ENCODE assay signal across 14 cellular contexts in genomic region chr19:58552655-58553054, GRCh38. TPM values are rescaled to one million over a fixed set of nuclear protein-coding genes. Genes with fewer than 3 reads are reported as not detected.
DNase-seq lines count a peak whose midpoint lies in the region; ATAC-seq, FAIRE-seq and TF ChIP-seq lines count a peak whose summit lies in the region.
"Had no signal": no experiment of that assay in that cellular context is flagged by ENCODE, and none has a peak within 500 bp of the region (broad histone marks: within the 10 kb centered on the region; RNA-seq: fewer than 3 reads in every experiment).

No MANE protein-coding gene starts in this region.

- no peak for ATAC-seq in HG03469 (IDR thresholded peaks at IDR 0.05; ENCODE audit: unreplicated experiment)

- TF ChIP-seq POLR2A in GM12892 (IDR thresholded peaks at IDR 0.05; ENCODE audit: low read depth, low read length): no peak

- H3K27ac Mint-ChIP-seq in CD14-positive monocyte: peak overlapping the region in 4 of 7 donors; percentile 18 to 71 (median 30)
- H3K27ac Mint-ChIP-seq in Caco-2 (ENCODE audit: unreplicated experiment): peak overlapping the region; percentile 5
- H3K27ac Mint-ChIP-seq in activated CD4-positive, alpha-beta memory T cell treated with anti-CD3 and anti-CD28 coated beads for 36 hours: peak overlapping the region; percentile 23
- peak overlapping the region; percentile 35 to 82 (median 67) for H3K27ac Mint-ChIP-seq in immature natural killer cell

- BruUV-seq in Caco-2 (replicated peaks; lab: Mats Ljungman, UMichigan): no TSS peak

- H3K4me1 Mint-ChIP-seq in CD14-positive monocyte: peaks cover 42% of the 10 kb centered on the region
- H3K4me1 Mint-ChIP-seq in Caco-2 (ENCODE audit: low read depth, unreplicated experiment): peaks cover 29% of the 10 kb centered on the region
- peaks cover 49% of the 10 kb centered on the region for H3K4me1 Mint-ChIP-seq in activated CD4-positive, alpha-beta memory T cell treated with anti-CD3 and anti-CD28 coated beads for 36 hours (ENCODE audit: low read depth)
- H3K4me1 Mint-ChIP-seq in immature natural killer cell: peaks cover 46% of the 10 kb centered on the region in 2 donors

- intact Hi-C loops in CD14-positive monocyte (cut with micrococcal nuclease) (no loop called here), Caco-2 (cut with micrococcal nuclease; ENCODE audit: unreplicated experiment) (no loop called here)
- intact Hi-C loops in activated CD4-positive, alpha-beta memory T cell treated with anti-CD3 and anti-CD28 coated beads for 36 hours (cut with micrococcal nuclease): no loop called here

- TF ChIP-seq CTCF in CD14-positive monocyte (IDR thresholded peaks at IDR 0.05) (no peak), Caco-2 (IDR thresholded peaks at IDR 0.05; ENCODE audit: insufficient read depth in 1 of 2, low read depth in 1 of 2, low read length in 1 of 2, severe bottlenecking in 1 of 2, unreplicated experiment in 1 of 2) (no peak)

- no peaks in the 10 kb centered on the region for H3K9me3 ChIP-seq in Caco-2
- H3K9me3 ChIP-seq: BLaER1, right atrium auricular region, thyroid gland had no signal

- no peak overlapping the region for H3K4me3 ChIP-seq in Caco-2 (ENCODE audit: low read depth, low read length)
- H3K4me3 ChIP-seq: BLaER1, right atrium auricular region, thyroid gland had no signal

- POLR2A ChIA-PET in Caco-2 (lab: Charles Lee): interaction anchor here (0.7 to 3.5 kb wide), 2 partner anchors 9 to 27 kb away, joined by 3 to 40 read pairs; partner anchors contain the start of gene TRIM28
- POLR2A ChIA-PET in activated CD4-positive, alpha-beta memory T cell treated with anti-CD3 and anti-CD28 coated beads for 36 hours (lab: Charles Lee): no interaction called here

- FAIRE-seq in GM12892 (lab: Jason Lieb, UNC): no peak
- FAIRE-seq: HTR-8/SVneo had no signal

- H3K4me3 Mint-ChIP-seq in CD14-positive monocyte (no peak overlapping the region), Caco-2 (ENCODE audit: unreplicated experiment) (no peak overlapping the region), immature natural killer cell (peak overlapping the region; percentile 21 to 62 (median 33))
- H3K4me3 Mint-ChIP-seq in activated CD4-positive, alpha-beta memory T cell treated with anti-CD3 and anti-CD28 coated beads for 36 hours: no peak overlapping the region

- no peak for DNase-seq in CD14-positive monocyte (ENCODE audit: low spot score)
- no peak for DNase-seq in Caco-2
- DNase-seq in activated CD4-positive, alpha-beta memory T cell treated with anti-CD3 and anti-CD28 coated beads for 36 hours: no peak
- DNase-seq in immature natural killer cell: no peak
- DNase-seq in medulla oblongata (ENCODE audit: extremely low spot score): no peak
- DNase-seq in GM12892 (ENCODE audit: insufficient read length): no peak
- DNase-seq in stimulated activated CD4-positive, alpha-beta T cell treated with anti-CD3 and anti-CD28 coated beads, Interleukin-4, amount 100 ng/mL, for 1 hour: no peak
- DNase-seq: NCI-H774; stimulated activated CD4-positive, alpha-beta T cell treated with anti-CD3 and anti-CD28 coated beads, Interleukin-1b, Interleukin-23, amount 100 ng/mL, for 48 hours; thyroid gland had no signal

- H3K4me1 ChIP-seq in Caco-2: peaks cover 14% of the 10 kb centered on the region; the same call in 1 of the 2 replicates

- H3K9me3 Mint-ChIP-seq in CD14-positive monocyte (peaks cover 0 to 2% (median 0%) of the 10 kb centered on the region in 7 donors), Caco-2 (ENCODE audit: unreplicated experiment) (no peaks in the 10 kb centered on the region), immature natural killer cell (no peaks in the 10 kb centered on the region)
- no peaks in the 10 kb centered on the region for H3K9me3 Mint-ChIP-seq in activated CD4-positive, alpha-beta memory T cell treated with anti-CD3 and anti-CD28 coated beads for 36 hours

- CTCF ChIA-PET in Caco-2 (lab: Charles Lee): no interaction called here
- CTCF ChIA-PET in activated CD4-positive, alpha-beta memory T cell treated with anti-CD3 and anti-CD28 coated beads for 36 hours (lab: Charles Lee): no interaction called here

- no peaks in the 10 kb centered on the region for H3K27me3 ChIP-seq in Caco-2 (replicated peaks; ENCODE audit: control insufficient read depth, insufficient read depth, low read length)
- H3K27me3 ChIP-seq: BLaER1, right atrium auricular region, thyroid gland had no signal

- H3K36me3 ChIP-seq in Caco-2 (ENCODE audit: control insufficient read depth, insufficient read depth, low read length): peaks cover 13% of the 10 kb centered on the region

- H3K27me3 Mint-ChIP-seq in CD14-positive monocyte (ENCODE audit: low read depth in 3 of 3): no peaks in the 10 kb centered on the region
- no peaks in the 10 kb centered on the region for H3K27me3 Mint-ChIP-seq in Caco-2 (ENCODE audit: insufficient read depth, unreplicated experiment)
- H3K27me3 Mint-ChIP-seq in activated CD4-positive, alpha-beta memory T cell treated with anti-CD3 and anti-CD28 coated beads for 36 hours: no peaks in the 10 kb centered on the region
- H3K27me3 Mint-ChIP-seq in immature natural killer cell (ENCODE audit: low read depth in 3 of 3): peaks cover 13 to 17% (median 14%) of the 10 kb centered on the region in 3 donors

- H3K36me3 Mint-ChIP-seq in CD14-positive monocyte: peaks cover 74 to 80% of the 10 kb centered on the region in 2 donors
- H3K36me3 Mint-ChIP-seq in Caco-2 (ENCODE audit: insufficient read depth, unreplicated experiment): peaks cover 98% of the 10 kb centered on the region
- H3K36me3 Mint-ChIP-seq in activated CD4-positive, alpha-beta memory T cell treated with anti-CD3 and anti-CD28 coated beads for 36 hours: peaks cover 60% of the 10 kb centered on the region
- H3K36me3 Mint-ChIP-seq in immature natural killer cell: peaks cover 15 to 37% (median 17%) of the 10 kb centered on the region in 3 donors

RNA-seq across cellular contexts. Expression of gene CHMP2A, which starts 2.2 kb away (rescaled TPM):
- polyA plus RNA-seq in CD14-positive monocyte (100 to 1,000 TPM; 290 to 323 TPM), immature natural killer cell (100 to 1,000 TPM; 210 to 265 (median 231) TPM)
- total RNA-seq in Caco-2 (2022): 110 and 112 TPM in 2 replicates
- total RNA-seq in activated CD4-positive, alpha-beta memory T cell treated with anti-CD3 and anti-CD28 coated beads for 36 hours: 100 to 1,000 TPM; 120 to 122 TPM
- polyA plus RNA-seq in GM12892 (2012; ENCODE audit: missing spikeins): 128 TPM

RNA-seq across cellular contexts. Expression of gene UBE2M, which starts 5.8 kb away (rescaled TPM):
- polyA plus RNA-seq in CD14-positive monocyte: 10 to 100 TPM in 1 of 2 donors, 1 to 10 TPM in 1; 7.8 to 14.3 TPM
- 133 and 139 TPM in 2 replicates for total RNA-seq in Caco-2 (2022)
- total RNA-seq in activated CD4-positive, alpha-beta memory T cell treated with anti-CD3 and anti-CD28 coated beads for 36 hours: 100 to 1,000 TPM; 107 to 111 TPM
- 10 to 100 TPM; 10.8 to 18.5 (median 15.5) TPM for polyA plus RNA-seq in immature natural killer cell
- polyA plus RNA-seq in GM12892 (2012; ENCODE audit: missing spikeins): 70.4 TPM

RNA-seq across cellular contexts. Expression of gene TRIM28, which starts 8.8 kb away (rescaled TPM):
- polyA plus RNA-seq in CD14-positive monocyte: 10 to 100 TPM; 16.2 to 35.0 TPM
- 837 and 863 TPM in 2 replicates for total RNA-seq in Caco-2 (2022)
- total RNA-seq in activated CD4-positive, alpha-beta memory T cell treated with anti-CD3 and anti-CD28 coated beads for 36 hours: 100 to 1,000 TPM; 404 to 408 TPM
- 10 to 100 TPM; 34.3 to 36.3 (median 35.7) TPM for polyA plus RNA-seq in immature natural killer cell
- 283 TPM for polyA plus RNA-seq in GM12892 (2012; ENCODE audit: missing spikeins)

RNA-seq across cellular contexts. Expression of gene MZF1, which starts 20.5 kb away (rescaled TPM):
- 1 to 10 TPM; 1.6 to 1.7 TPM for polyA plus RNA-seq in CD14-positive monocyte
- 20.4 and 25.6 TPM in 2 replicates for total RNA-seq in Caco-2 (2022)
- total RNA-seq in activated CD4-positive, alpha-beta memory T cell treated with anti-CD3 and anti-CD28 coated beads for 36 hours: 10 to 100 TPM; 13.3 to 14.4 TPM
- polyA plus RNA-seq in immature natural killer cell: 10 to 100 TPM in 1 of 3 donors, 1 to 10 TPM in 2; 3.2 to 10.4 (median 7.1) TPM
- polyA plus RNA-seq in GM12892 (2012; ENCODE audit: missing spikeins): 5.8 TPM

RNA-seq across cellular contexts. Expression of gene ZBTB45, which starts 33.0 kb away (rescaled TPM):
- polyA plus RNA-seq in CD14-positive monocyte (1 to 10 TPM; 2.2 to 2.6 TPM), immature natural killer cell (1 to 10 TPM; 2.8 to 7.2 (median 3.4) TPM)
- total RNA-seq in Caco-2 (2022): 14.6 and 14.8 TPM in 2 replicates
- total RNA-seq in activated CD4-positive, alpha-beta memory T cell treated with anti-CD3 and anti-CD28 coated beads for 36 hours: 1 to 10 TPM; 9.9 to 10.0 TPM
- polyA plus RNA-seq in GM12892 (2012; ENCODE audit: missing spikeins): 3.1 TPM

Comparison
In these comparisons a context has a peak if more than half of its experiments do, and no peak if none do; other contexts are left out.
1. H3K27ac Mint-ChIP-seq: peak in every context shown above with its lines; median percentile 67 in immature natural killer cell; 30 in CD14-positive monocyte; 23 in activated CD4-positive, alpha-beta memory T cell treated with anti-CD3 and anti-CD28 coated beads for 36 hours; 5 in Caco-2.
2. H3K4me3 Mint-ChIP-seq: peak in immature natural killer cell (5 of 5); none in CD14-positive monocyte (0 of 2), Caco-2 (single experiment) and activated CD4-positive, alpha-beta memory T cell treated with anti-CD3 and anti-CD28 coated beads for 36 hours (single experiment).